16 cellular contexts compared by ENCODE assay signal in genomic region chr1:174991473-174991872, GRCh38.
"Had no signal": no experiment of that assay in that cellular context is flagged by ENCODE, and none has a peak within 500 bp of the region (broad histone marks: within the 10 kb centered on the region; RNA-seq: fewer than 3 reads in every experiment).

No MANE protein-coding gene starts in this region.

- DNase-seq: activated CD4-positive, alpha-beta memory T cell treated with anti-CD3 and anti-CD28 coated beads, Interleukin-2, amount 10 ng/mL, durations not matched to agents 7 days and 5 days; activated CD4-positive, alpha-beta T cell treated with anti-CD3 and anti-CD28 coated beads for 1 hour; activated CD8-positive, alpha-beta memory T cell treated with anti-CD3 and anti-CD28 coated beads, Interleukin-2, amount 50 U/mL, for 48 hours; activated naive CD8-positive, alpha-beta T cell treated with anti-CD3 and anti-CD28 coated beads, Interleukin-2, amount 50 U/mL, for 24 hours; effector memory CD4-positive, alpha-beta T cell; kidney; left ventricle myocardium inferior; mesendoderm; stimulated activated CD4-positive, alpha-beta T cell treated with anti-CD3 and anti-CD28 coated beads, Interleukin-4, amount 100 ng/mL, for 1 hour; stimulated activated CD8-positive, alpha-beta memory T cell treated with anti-CD3 and anti-CD28 coated beads, Interleukin-4, amount 100 ng/mL, for 48 hours; stimulated activated naive CD8-positive, alpha-beta T cell treated with anti-CD3 and anti-CD28 coated beads, Interleukin-15, Interleukin-2, amounts not matched to agents 100 U/mL and 50 U/mL, for 24 hours had no signal

- H3K79me2 ChIP-seq: parathyroid adenoma had no signal

- H3K9ac ChIP-seq: parathyroid adenoma had no signal

- ATAC-seq: activated naive CD8-positive, alpha-beta T cell treated with anti-CD3 and anti-CD28 coated beads, Interleukin-2, amount 50 U/mL, for 24 hours; gastroesophageal sphincter; stimulated activated naive CD8-positive, alpha-beta T cell treated with anti-CD3 and anti-CD28 coated beads, Interleukin-15, Interleukin-2, amounts not matched to agents 100 U/mL and 50 U/mL, for 24 hours had no signal

- FAIRE-seq: kidney had no signal

- H3K9me3 ChIP-seq: gastroesophageal sphincter, left ventricle myocardium inferior, suprapubic skin had no signal

- H3K27me3 ChIP-seq: gastroesophageal sphincter, suprapubic skin had no signal

- H3K36me3 ChIP-seq: left ventricle myocardium inferior, suprapubic skin had no signal

- H3K27ac Mint-ChIP-seq: activated naive CD8-positive, alpha-beta T cell treated with anti-CD3 and anti-CD28 coated beads, Interleukin-2, amount 50 U/mL, for 24 hours; T-helper 2 cell treated with Interferon-gamma antibody and Interleukin-4, amounts not matched to agents 5 μg/mL and 100 μg/mL, for 36 hours had no signal

- H3K27ac ChIP-seq: epithelial cell of prostate had no signal

- H3K27me3 Mint-ChIP-seq: activated CD4-positive, alpha-beta memory T cell treated with anti-CD3 and anti-CD28 coated beads, Interleukin-2, amount 10 ng/mL, durations not matched to agents 7 days and 5 days; activated naive CD8-positive, alpha-beta T cell treated with anti-CD3 and anti-CD28 coated beads, Interleukin-2, amount 50 U/mL, for 24 hours had no signal

- H3K9me3 Mint-ChIP-seq: activated CD4-positive, alpha-beta memory T cell treated with anti-CD3 and anti-CD28 coated beads, Interleukin-2, amount 10 ng/mL, durations not matched to agents 7 days and 5 days; activated naive CD8-positive, alpha-beta T cell treated with anti-CD3 and anti-CD28 coated beads, Interleukin-2, amount 50 U/mL, for 24 hours; T-helper 2 cell treated with Interferon-gamma antibody and Interleukin-4, amounts not matched to agents 5 μg/mL and 100 μg/mL, for 36 hours had no signal
